In the genomic region with DNA sequence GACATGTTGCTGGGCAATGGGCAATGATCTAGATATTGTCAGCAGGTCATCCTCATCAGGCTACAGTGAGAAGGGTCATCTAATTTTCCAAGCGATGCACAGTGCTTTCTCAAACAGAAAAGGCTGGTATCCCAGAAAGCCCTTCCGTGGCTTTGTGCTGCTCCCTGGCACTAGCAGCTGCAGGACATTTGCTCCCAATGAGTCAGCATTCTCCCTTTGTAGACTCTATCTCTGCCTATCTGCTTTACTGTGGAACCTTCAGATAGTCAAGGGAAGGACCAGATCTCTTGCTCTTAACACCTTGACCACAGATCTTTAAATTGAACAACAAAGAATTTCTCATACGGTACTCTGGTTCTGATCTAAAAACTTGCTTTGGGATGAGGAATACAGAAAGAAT, we compare ENCODE assay signal across 1 cellular context.
A peak's percentile ranks its signal among the peaks of the same experiment; 100 is the strongest.
TF ChIP-seq lines count a peak whose summit lies in the region.

No MANE protein-coding gene starts in this region.

TF ChIP-seq in HepG2, 621 proteins besides CTCF, POLR2A, EP300 and RAD21 (continued from another document):
- TF ChIP-seq, protein P1, sequence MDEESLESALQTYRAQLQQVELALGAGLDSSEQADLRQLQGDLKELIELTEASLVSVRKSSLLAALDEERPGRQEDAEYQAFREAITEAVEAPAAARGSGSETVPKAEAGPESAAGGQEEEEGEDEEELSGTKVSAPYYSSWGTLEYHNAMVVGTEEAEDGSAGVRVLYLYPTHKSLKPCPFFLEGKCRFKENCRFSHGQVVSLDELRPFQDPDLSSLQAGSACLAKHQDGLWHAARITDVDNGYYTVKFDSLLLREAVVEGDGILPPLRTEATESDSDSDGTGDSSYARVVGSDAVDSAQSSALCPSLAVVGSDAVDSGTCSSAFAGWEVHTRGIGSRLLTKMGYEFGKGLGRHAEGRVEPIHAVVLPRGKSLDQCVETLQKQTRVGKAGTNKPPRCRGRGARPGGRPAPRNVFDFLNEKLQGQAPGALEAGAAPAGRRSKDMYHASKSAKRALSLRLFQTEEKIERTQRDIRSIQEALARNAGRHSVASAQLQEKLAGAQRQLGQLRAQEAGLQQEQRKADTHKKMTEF (CRISPR knock-in tag; IDR thresholded peaks at IDR 0.05): no peak
- no peak for TF ChIP-seq HNRNPH1 (optimal IDR thresholded peaks at IDR 0.05; ENCODE audit: low read depth, low read length)
- no peak for TF ChIP-seq MED1 (CRISPR knock-in tag; IDR thresholded peaks at IDR 0.05)
- TF ChIP-seq NFE2 (CRISPR knock-in tag; IDR thresholded peaks at IDR 0.05): peak; percentile 85; the same call in 1 of the 2 replicates
- TF ChIP-seq MEF2D (CRISPR knock-in tag; IDR thresholded peaks at IDR 0.05): no peak
- no peak for TF ChIP-seq GLMP (CRISPR knock-in tag; IDR thresholded peaks at IDR 0.05; ENCODE audit: borderline replicate concordance)
- TF ChIP-seq, protein P2, sequence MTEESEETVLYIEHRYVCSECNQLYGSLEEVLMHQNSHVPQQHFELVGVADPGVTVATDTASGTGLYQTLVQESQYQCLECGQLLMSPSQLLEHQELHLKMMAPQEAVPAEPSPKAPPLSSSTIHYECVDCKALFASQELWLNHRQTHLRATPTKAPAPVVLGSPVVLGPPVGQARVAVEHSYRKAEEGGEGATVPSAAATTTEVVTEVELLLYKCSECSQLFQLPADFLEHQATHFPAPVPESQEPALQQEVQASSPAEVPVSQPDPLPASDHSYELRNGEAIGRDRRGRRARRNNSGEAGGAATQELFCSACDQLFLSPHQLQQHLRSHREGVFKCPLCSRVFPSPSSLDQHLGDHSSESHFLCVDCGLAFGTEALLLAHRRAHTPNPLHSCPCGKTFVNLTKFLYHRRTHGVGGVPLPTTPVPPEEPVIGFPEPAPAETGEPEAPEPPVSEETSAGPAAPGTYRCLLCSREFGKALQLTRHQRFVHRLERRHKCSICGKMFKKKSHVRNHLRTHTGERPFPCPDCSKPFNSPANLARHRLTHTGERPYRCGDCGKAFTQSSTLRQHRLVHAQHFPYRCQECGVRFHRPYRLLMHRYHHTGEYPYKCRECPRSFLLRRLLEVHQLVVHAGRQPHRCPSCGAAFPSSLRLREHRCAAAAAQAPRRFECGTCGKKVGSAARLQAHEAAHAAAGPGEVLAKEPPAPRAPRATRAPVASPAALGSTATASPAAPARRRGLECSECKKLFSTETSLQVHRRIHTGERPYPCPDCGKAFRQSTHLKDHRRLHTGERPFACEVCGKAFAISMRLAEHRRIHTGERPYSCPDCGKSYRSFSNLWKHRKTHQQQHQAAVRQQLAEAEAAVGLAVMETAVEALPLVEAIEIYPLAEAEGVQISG (CRISPR knock-in tag; IDR thresholded peaks at IDR 0.05): no peak
- no peak for TF ChIP-seq YY1 (IDR thresholded peaks at IDR 0.05; ENCODE audit: insufficient read depth, insufficient replicate concordance, low read depth, low read length)
- TF ChIP-seq, protein P3, sequence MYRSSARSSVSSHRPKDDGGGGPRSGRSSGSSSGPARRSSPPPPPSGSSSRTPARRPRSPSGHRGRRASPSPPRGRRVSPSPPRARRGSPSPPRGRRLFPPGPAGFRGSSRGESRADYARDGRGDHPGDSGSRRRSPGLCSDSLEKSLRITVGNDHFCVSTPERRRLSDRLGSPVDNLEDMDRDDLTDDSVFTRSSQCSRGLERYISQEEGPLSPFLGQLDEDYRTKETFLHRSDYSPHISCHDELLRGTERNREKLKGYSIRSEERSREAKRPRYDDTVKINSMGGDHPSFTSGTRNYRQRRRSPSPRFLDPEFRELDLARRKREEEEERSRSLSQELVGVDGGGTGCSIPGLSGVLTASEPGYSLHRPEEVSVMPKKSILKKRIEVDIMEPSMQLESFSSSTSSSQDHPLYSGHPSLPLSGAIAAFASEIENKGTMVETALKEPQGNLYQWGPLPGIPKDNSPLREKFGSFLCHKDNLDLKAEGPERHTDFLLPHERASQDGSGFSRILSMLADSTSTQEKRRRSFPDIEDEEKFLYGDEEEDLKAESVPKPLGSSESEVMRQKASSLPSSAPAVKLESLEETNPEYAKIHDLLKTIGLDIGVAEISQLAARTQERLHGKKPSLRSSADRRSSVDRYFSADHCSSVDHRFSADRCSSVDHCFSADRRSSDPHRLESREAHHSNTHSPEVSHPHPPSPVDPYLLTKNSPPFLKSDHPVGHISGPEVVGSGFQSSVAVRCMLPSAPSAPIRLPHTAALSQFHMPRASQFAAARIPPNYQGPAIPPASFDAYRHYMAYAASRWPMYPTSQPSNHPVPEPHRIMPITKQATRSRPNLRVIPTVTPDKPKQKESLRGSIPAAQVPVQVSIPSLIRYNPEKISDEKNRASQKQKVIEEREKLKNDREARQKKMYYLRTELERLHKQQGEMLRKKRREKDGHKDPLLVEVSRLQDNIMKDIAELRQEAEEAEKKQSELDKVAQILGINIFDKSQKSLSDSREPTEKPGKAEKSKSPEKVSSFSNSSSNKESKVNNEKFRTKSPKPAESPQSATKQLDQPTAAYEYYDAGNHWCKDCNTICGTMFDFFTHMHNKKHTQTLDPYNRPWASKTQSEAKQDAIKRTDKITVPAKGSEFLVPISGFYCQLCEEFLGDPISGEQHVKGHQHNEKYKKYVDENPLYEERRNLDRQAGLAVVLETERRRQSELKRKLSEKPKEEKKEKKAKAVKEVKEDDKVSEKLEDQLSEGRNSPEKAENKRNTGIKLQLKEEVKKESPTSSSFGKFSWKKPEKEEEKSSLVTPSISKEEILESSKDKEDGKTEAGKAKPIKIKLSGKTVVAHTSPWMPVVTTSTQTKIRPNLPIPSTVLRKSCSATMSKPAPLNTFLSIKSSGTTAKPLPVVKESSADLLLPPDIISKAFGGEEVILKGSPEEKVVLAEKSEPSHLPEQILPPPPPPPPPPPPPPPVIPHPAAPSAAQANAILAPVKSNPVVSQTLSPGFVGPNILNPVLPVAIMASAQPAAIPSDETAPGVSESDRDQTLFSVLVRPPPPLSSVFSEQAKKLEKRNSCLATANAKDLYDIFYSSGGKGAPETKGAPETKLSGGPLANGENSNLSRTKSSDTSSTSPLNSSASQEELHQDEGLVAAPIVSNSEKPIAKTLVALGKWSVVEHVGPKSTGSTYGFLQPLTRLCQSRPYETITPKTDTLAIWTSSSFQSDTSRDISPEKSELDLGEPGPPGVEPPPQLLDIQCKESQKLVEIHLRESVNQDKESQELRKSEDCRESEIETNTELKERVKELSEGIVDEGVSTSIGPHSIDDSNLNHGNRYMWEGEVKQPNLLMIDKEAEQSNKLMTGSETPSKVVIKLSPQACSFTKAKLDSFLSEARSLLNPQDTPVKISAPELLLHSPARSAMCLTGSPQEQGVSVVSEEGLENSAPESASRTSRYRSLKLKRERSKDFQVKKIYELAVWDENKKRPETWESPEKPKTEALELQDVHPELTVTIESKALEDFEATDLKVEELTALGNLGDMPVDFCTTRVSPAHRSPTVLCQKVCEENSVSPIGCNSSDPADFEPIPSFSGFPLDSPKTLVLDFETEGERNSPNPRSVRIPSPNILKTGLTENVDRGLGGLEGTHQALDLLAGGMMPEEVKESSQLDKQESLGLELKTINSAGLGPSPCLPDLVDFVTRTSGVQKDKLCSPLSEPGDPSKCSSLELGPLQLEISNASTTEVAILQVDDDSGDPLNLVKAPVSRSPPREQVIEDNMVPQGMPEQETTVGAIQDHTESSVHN (CRISPR knock-in tag; IDR thresholded peaks at IDR 0.05): no peak
- peak; percentile 71; the same call in 1 of the 2 replicates for TF ChIP-seq NFE2L2 (IDR thresholded peaks at IDR 0.05; ENCODE audit: low read length)
